ENCODE assay signal across 31 cellular contexts in the genomic region with DNA sequence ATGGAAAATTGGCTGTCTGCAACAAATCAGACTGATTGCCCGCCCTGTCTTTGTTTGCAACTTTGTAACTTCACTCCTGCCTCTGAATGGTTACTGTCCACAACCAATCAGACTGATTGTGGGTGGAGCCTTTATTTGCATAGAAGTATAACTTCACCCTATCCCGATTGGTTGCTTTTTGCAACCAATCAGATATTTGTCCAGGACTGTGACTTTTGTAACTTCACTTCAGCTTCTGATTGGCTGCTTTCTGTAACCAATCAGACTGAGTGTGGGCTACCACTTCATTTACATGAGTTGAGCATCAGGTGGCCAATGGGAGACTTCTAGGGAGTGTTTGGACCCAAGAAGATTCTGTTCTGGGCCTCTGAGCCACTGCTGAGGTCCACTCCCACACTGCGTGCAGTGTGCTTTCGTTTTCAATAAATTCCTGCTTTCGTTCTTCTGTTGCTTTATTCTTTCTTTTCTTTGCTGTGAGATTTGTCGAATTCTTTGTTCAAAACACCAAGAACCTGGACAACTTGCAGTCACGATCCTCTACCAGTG.
DNase-seq lines count a peak whose midpoint lies in the region; ATAC-seq, FAIRE-seq and TF ChIP-seq lines count a peak whose summit lies in the region.
"Had no signal": no experiment of that assay in that cellular context is flagged by ENCODE, and none has a peak within 500 bp of the region (broad histone marks: within the 10 kb centered on the region; RNA-seq: fewer than 3 reads in every experiment).

No MANE protein-coding gene starts in this region.

- no peak for ATAC-seq in Panc1
- ATAC-seq: body of pancreas had no signal

- no peak for FAIRE-seq in GM19239 (lab: Jason Lieb, UNC)
- FAIRE-seq: GM18507 had no signal

- no peak overlapping the region for H3K4me3 Mint-ChIP-seq in nephron progenitor cell
- H3K4me3 Mint-ChIP-seq in activated naive CD8-positive, alpha-beta T cell treated with anti-CD3 and anti-CD28 coated beads for 36 hours, result no peak overlapping the region
- H3K4me3 Mint-ChIP-seq: activated CD4-positive, alpha-beta memory T cell treated with anti-CD3 and anti-CD28 coated beads, Interleukin-2, amount 10 ng/mL, durations not matched to agents 7 days and 5 days; activated naive CD4-positive, alpha-beta T cell treated with anti-CD3 and anti-CD28 coated beads, Interleukin-2, amount 10 ng/mL, durations not matched to agents 7 days and 5 days; CD8-positive, alpha-beta memory T cell; central memory CD8-positive, alpha-beta T cell; IgD-negative memory B cell; mesothelial cell of epicardium; naive B cell had no signal

- H3K9ac ChIP-seq in GM23248 (no peak overlapping the region), mammary epithelial cell (ENCODE audit: insufficient read depth, low read length) (no peak overlapping the region)

- no peak overlapping the region for H3K4me2 ChIP-seq in GM23248 (ENCODE audit: unreplicated experiment)
- H3K4me2 ChIP-seq in mammary epithelial cell (ENCODE audit: insufficient read depth, low read depth, low read length), result no peak overlapping the region

- H3K27me3 ChIP-seq in GM23248 (replicated peaks; ENCODE audit: insufficient read depth) (no peaks in the 10 kb centered on the region), Panc1 (ENCODE audit: control insufficient read depth, insufficient read depth, low read length) (no peaks in the 10 kb centered on the region), mammary epithelial cell (ENCODE audit: insufficient read depth, low read length) (no peaks in the 10 kb centered on the region)
- H3K27me3 ChIP-seq: body of pancreas, stomach, thyroid gland, vagina had no signal

- CTCF ChIA-PET in Panc1 (lab: Charles Lee), result no interaction called here
- CTCF ChIA-PET in mammary epithelial cell (lab: Charles Lee; ENCODE audit: low non-redundant PET), result no interaction called here

- no peaks in the 10 kb centered on the region for H4K20me1 ChIP-seq in GM23248 (ENCODE audit: insufficient read depth)
- no peaks in the 10 kb centered on the region for H4K20me1 ChIP-seq in mammary epithelial cell (ENCODE audit: insufficient read depth, low read length)

- peak overlapping the region; percentile 50 for H3K27ac Mint-ChIP-seq in nephron progenitor cell
- no peak overlapping the region for H3K27ac Mint-ChIP-seq in activated naive CD8-positive, alpha-beta T cell treated with anti-CD3 and anti-CD28 coated beads for 36 hours
- H3K27ac Mint-ChIP-seq: activated CD4-positive, alpha-beta memory T cell treated with anti-CD3 and anti-CD28 coated beads, Interleukin-2, amount 10 ng/mL, durations not matched to agents 7 days and 5 days; activated naive CD4-positive, alpha-beta T cell treated with anti-CD3 and anti-CD28 coated beads, Interleukin-2, amount 10 ng/mL, durations not matched to agents 7 days and 5 days; CD8-positive, alpha-beta memory T cell; IgD-negative memory B cell; mesothelial cell of epicardium; naive B cell had no signal

- H3K36me3 ChIP-seq in GM23248 (ENCODE audit: low read depth) (no peaks in the 10 kb centered on the region), Panc1 (ENCODE audit: control insufficient read depth, insufficient read depth, low read length) (no peaks in the 10 kb centered on the region), mammary epithelial cell (ENCODE audit: insufficient read depth, low read length) (no peaks in the 10 kb centered on the region)
- H3K36me3 ChIP-seq: left ventricle myocardium inferior, stomach, thyroid gland, vagina had no signal

- no peaks in the 10 kb centered on the region for H3K27me3 Mint-ChIP-seq in nephron progenitor cell (ENCODE audit: low read depth, poor library complexity)
- no peaks in the 10 kb centered on the region for H3K27me3 Mint-ChIP-seq in activated naive CD8-positive, alpha-beta T cell treated with anti-CD3 and anti-CD28 coated beads for 36 hours
- H3K27me3 Mint-ChIP-seq: activated CD4-positive, alpha-beta memory T cell treated with anti-CD3 and anti-CD28 coated beads, Interleukin-2, amount 10 ng/mL, durations not matched to agents 7 days and 5 days; activated naive CD4-positive, alpha-beta T cell treated with anti-CD3 and anti-CD28 coated beads, Interleukin-2, amount 10 ng/mL, durations not matched to agents 7 days and 5 days; CD8-positive, alpha-beta memory T cell; central memory CD8-positive, alpha-beta T cell; IgD-negative memory B cell; naive B cell had no signal

- intact Hi-C loops in Panc1 (cut with micrococcal nuclease; ENCODE audit: unreplicated experiment), result no loop called here
- intact Hi-C loops in mammary epithelial cell (cut with micrococcal nuclease), result no loop called here

- no peak overlapping the region for H2AFZ ChIP-seq in GM23248
- H2AFZ ChIP-seq in mammary epithelial cell (ENCODE audit: low read depth, low read length), result no peak overlapping the region

- no peaks in the 10 kb centered on the region for H3F3A ChIP-seq in GM23248 (ENCODE audit: insufficient read depth)

- H3K9me3 ChIP-seq in GM23248 (ENCODE audit: low read depth) (no peaks in the 10 kb centered on the region), Panc1 (ENCODE audit: control insufficient read depth, insufficient read depth, low read depth, low read length) (no peaks in the 10 kb centered on the region), mammary epithelial cell (replicated peaks; ENCODE audit: insufficient read depth, low read length) (peaks cover 9% of the 10 kb centered on the region)
- H3K9me3 ChIP-seq: body of pancreas, left ventricle myocardium inferior, stomach, thyroid gland, vagina had no signal

- no peaks in the 10 kb centered on the region for H3K4me1 Mint-ChIP-seq in nephron progenitor cell
- H3K4me1 Mint-ChIP-seq in activated naive CD8-positive, alpha-beta T cell treated with anti-CD3 and anti-CD28 coated beads for 36 hours, result no peaks in the 10 kb centered on the region
- H3K4me1 Mint-ChIP-seq: activated CD4-positive, alpha-beta memory T cell treated with anti-CD3 and anti-CD28 coated beads, Interleukin-2, amount 10 ng/mL, durations not matched to agents 7 days and 5 days; activated naive CD4-positive, alpha-beta T cell treated with anti-CD3 and anti-CD28 coated beads, Interleukin-2, amount 10 ng/mL, durations not matched to agents 7 days and 5 days; CD8-positive, alpha-beta memory T cell; central memory CD8-positive, alpha-beta T cell; IgD-negative memory B cell; mesothelial cell of epicardium; naive B cell had no signal

- no peak for TF ChIP-seq CTCF in Panc1 (IDR thresholded peaks at IDR 0.05)
- TF ChIP-seq CTCF in nephron progenitor cell (IDR thresholded peaks at IDR 0.05), result no peak
- TF ChIP-seq CTCF in mammary epithelial cell (conservative IDR thresholded peaks at IDR 0.05 in 1 of 2, IDR thresholded peaks at IDR 0.05 in 1 of 2; ENCODE audit: extremely low read depth in 1 of 2, insufficient read depth in 1 of 2, low read depth in 1 of 2, low read length in 2 of 2), result no peak

- H3K4me3 ChIP-seq in GM23248, result no peak overlapping the region
- peak overlapping the region; percentile 5 to 31; a peak in 3 of 4 replicates for H3K4me3 ChIP-seq in Panc1 (ENCODE audit: low read depth in 2 of 2, low read length in 2 of 2)
- no peak overlapping the region for H3K4me3 ChIP-seq in mammary epithelial cell (replicated peaks in 1 of 3; ENCODE audit: insufficient read depth in 1 of 3, low read depth in 2 of 3, low read length in 3 of 3)
- H3K4me3 ChIP-seq: body of pancreas, left ventricle myocardium inferior, stomach, thyroid gland, vagina had no signal

- in situ Hi-C loops in GM23248 (cut with MboI), result no loop called here
- in situ Hi-C loops in Panc1 (cut with HindIII; ENCODE audit: low pct_unique_long_range_greater_than_20kb, low sequenced_read_pairs), result no loop called here
- in situ Hi-C loops in mammary epithelial cell (cut with MboI; ENCODE audit: low sequenced_read_pairs in 2 of 2), result no loop called here

- BruUV-seq in Panc1 (replicated peaks; lab: Mats Ljungman, UMichigan) (no TSS peak), mammary epithelial cell (replicated peaks; lab: Mats Ljungman, UMichigan) (no TSS peak)

- no peaks in the 10 kb centered on the region for H3K9me3 Mint-ChIP-seq in nephron progenitor cell
- H3K9me3 Mint-ChIP-seq in activated naive CD8-positive, alpha-beta T cell treated with anti-CD3 and anti-CD28 coated beads for 36 hours, result peaks cover 8% of the 10 kb centered on the region

- H3K9me2 ChIP-seq in GM23248 (ENCODE audit: insufficient read depth), result no peaks in the 10 kb centered on the region

- DNase-seq in GM23248, result peak; percentile 0
- peak; percentile 59 for DNase-seq in M059J (ENCODE audit: low read depth)
- no peak for DNase-seq in Panc1 (ENCODE audit: low read depth, low spot score)
- no peak for DNase-seq in nephron progenitor cell
- DNase-seq in activated naive CD8-positive, alpha-beta T cell treated with anti-CD3 and anti-CD28 coated beads for 36 hours, result no peak
- no peak for DNase-seq in activated CD8-positive, alpha-beta memory T cell treated with anti-CD3 and anti-CD28 coated beads for 24 hours
- DNase-seq in mammary epithelial cell, result no peak
- no peak for DNase-seq in GM19239 (ENCODE audit: insufficient read length, low spot score)
- DNase-seq: activated CD4-positive, alpha-beta memory T cell treated with anti-CD3 and anti-CD28 coated beads, Interleukin-2, amount 10 ng/mL, durations not matched to agents 7 days and 5 days; activated CD4-positive, alpha-beta T cell treated with anti-CD3 and anti-CD28 coated beads for 1 hour; activated CD8-positive, alpha-beta memory T cell treated with anti-CD3 and anti-CD28 coated beads, Interleukin-2, amount 50 U/mL, for 48 hours; activated naive CD4-positive, alpha-beta T cell treated with anti-CD3 and anti-CD28 coated beads, Interleukin-2, amount 10 ng/mL, durations not matched to agents 7 days and 5 days; body of pancreas; CD8-positive, alpha-beta memory T cell; DMS153; H7; islet precursor cell; left ventricle myocardium inferior; naive B cell; NCI-H1105 treated with DMSO at 0.1 percent for 48 hours; NCI-H2029; NCI-H2227 treated with DMSO at 0.1 percent for 48 hours; NCI-H526 treated with DMSO at 0.1 percent for 48 hours; stimulated activated CD4-positive, alpha-beta T cell treated with anti-CD3 and anti-CD28 coated beads, Interleukin-4, amount 100 ng/mL, for 1 hour; stomach; thyroid gland had no signal

- H3K36me3 Mint-ChIP-seq in nephron progenitor cell (ENCODE audit: low read depth), result no peaks in the 10 kb centered on the region
- no peaks in the 10 kb centered on the region for H3K36me3 Mint-ChIP-seq in activated naive CD8-positive, alpha-beta T cell treated with anti-CD3 and anti-CD28 coated beads for 36 hours
- H3K36me3 Mint-ChIP-seq: activated naive CD4-positive, alpha-beta T cell treated with anti-CD3 and anti-CD28 coated beads, Interleukin-2, amount 10 ng/mL, durations not matched to agents 7 days and 5 days; IgD-negative memory B cell; mesothelial cell of epicardium; naive B cell had no signal

- POLR2A ChIA-PET in Panc1 (lab: Charles Lee), result no interaction called here

- dilution Hi-C loops in mammary epithelial cell (cut with HindIII; ENCODE audit: low sequenced_read_pairs), result no loop called here

- H3K79me2 ChIP-seq in GM23248 (ENCODE audit: insufficient read depth), result no peaks in the 10 kb centered on the region
- no peaks in the 10 kb centered on the region for H3K79me2 ChIP-seq in mammary epithelial cell (ENCODE audit: insufficient read depth, low read length)

- 20 to 27% methylated on average over 7 of the region's 7 CpGs for WGBS in GM23248 (ENCODE audit: low coverage in 1 of 2, low lambda C conversion rate in 2 of 2, missing lambda C conversion rate in 2 of 2), 2 experiments
- WGBS in mammary epithelial cell (ENCODE audit: low coverage, missing lambda C conversion rate), result 41% methylated on average over 7 of the region's 7 CpGs

- H3K27ac ChIP-seq in GM23248 (no peak overlapping the region), Panc1 (ENCODE audit: low read length) (no peak overlapping the region), mammary epithelial cell (ENCODE audit: insufficient read depth, low read depth, low read length) (no peak overlapping the region)
- H3K27ac ChIP-seq: body of pancreas, left ventricle myocardium inferior, stomach, thyroid gland, vagina had no signal

- H3K4me1 ChIP-seq in GM23248 (ENCODE audit: insufficient read depth), result no peaks in the 10 kb centered on the region
- H3K4me1 ChIP-seq in Panc1 (ENCODE audit: control insufficient read depth, insufficient read depth, low read length), result no peaks in the 10 kb centered on the region
- H3K4me1 ChIP-seq in mammary epithelial cell (ENCODE audit: insufficient read depth, low read length), result no peaks in the 10 kb centered on the region
- H3K4me1 ChIP-seq: body of pancreas, left ventricle myocardium inferior, stomach, thyroid gland, vagina had no signal

Comparison
In these comparisons a context has a peak if more than half of its experiments do, and no peak if none do; other contexts are left out.
1. DNase-seq: peak in GM23248 (single experiment) and M059J (single experiment); none in Panc1 (single experiment), nephron progenitor cell (single experiment), activated naive CD8-positive, alpha-beta T cell treated with anti-CD3 and anti-CD28 coated beads for 36 hours (single experiment), activated CD8-positive, alpha-beta memory T cell treated with anti-CD3 and anti-CD28 coated beads for 24 hours (single experiment), mammary epithelial cell (single experiment) and GM19239 (single experiment).
2. H3K4me3 ChIP-seq: peak in Panc1 (2 of 2); none in GM23248 (single experiment) and mammary epithelial cell (0 of 3).